In the genomic region with DNA sequence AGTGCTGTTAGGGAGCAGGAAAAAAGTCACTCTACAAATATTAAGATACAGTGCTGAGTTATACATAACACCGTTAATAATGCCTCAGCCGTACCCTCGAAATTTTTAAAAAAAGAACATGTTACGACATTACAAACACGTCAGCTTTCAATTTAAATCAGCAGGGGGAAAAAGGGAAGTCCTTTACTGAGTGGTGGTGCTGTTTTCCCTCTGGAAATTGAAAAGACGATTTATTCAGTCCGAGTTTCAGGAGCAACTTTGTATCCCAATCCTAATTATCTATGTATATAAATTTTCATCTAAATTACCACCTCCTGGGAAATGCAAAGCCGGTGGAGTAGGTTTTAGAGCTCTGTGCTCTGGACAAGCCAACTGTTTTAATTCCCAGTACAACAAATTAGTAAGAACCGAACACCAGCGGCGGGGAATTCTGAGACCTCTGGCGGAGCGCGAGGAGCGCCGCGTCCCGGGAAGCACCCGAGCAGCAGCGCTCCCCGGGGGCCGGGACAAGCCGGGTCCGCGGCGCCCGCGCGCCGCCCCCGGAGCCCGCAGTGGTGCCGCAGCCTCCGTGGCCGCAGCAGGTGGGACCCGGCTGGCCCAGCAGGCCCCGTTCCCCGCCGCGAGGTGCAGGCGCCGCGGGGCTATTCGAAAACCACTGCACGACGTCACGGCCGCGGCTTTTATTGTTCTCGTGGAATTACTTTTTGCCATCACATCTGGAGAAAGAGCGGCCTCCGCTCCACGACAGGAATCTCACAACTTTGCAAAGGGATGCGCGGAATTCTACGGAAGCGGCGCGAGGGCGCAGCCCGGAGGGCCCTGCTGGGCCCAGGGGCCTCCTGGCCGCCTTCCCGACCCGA, we compare ENCODE assay signal across 8 cellular contexts. TPM values are rescaled to one million over a fixed set of nuclear protein-coding genes. Genes with fewer than 3 reads are reported as not detected.
DNase-seq lines count a peak whose midpoint lies in the region; ATAC-seq, FAIRE-seq and TF ChIP-seq lines count a peak whose summit lies in the region.

No MANE protein-coding gene starts in this region.

- H3K9me3 Mint-ChIP-seq in activated naive CD4-positive, alpha-beta T cell treated with anti-CD3 and anti-CD28 coated beads, Interleukin-2, amount 50 U/mL, for 24 hours, result no peaks in the 10 kb centered on the region

- BruUV-seq in A673 (replicated peaks; lab: Mats Ljungman, UMichigan), result no TSS peak
- no TSS peak for BruUV-seq in OCI-LY7 (replicated peaks; lab: Mats Ljungman, UMichigan)

- H3K36me3 Mint-ChIP-seq in activated naive CD4-positive, alpha-beta T cell treated with anti-CD3 and anti-CD28 coated beads, Interleukin-2, amount 50 U/mL, for 24 hours, result no peaks in the 10 kb centered on the region

- H3K79me2 ChIP-seq in OCI-LY7 (ENCODE audit: insufficient read depth, low read depth, low read length), result no peaks in the 10 kb centered on the region

- no peaks in the 10 kb centered on the region for H4K20me1 ChIP-seq in OCI-LY7 (ENCODE audit: insufficient read depth, low read length)

- no peak for TF ChIP-seq CTCF in A673 (conservative IDR thresholded peaks at IDR 0.05; ENCODE audit: low read depth, low read length)
- no peak for TF ChIP-seq CTCF in OCI-LY7 (conservative IDR thresholded peaks at IDR 0.05; ENCODE audit: low read length)
- TF ChIP-seq CTCF in cardiac muscle cell (IDR thresholded peaks at IDR 0.05; ENCODE audit: low read depth, low read length), result no peak
- TF ChIP-seq CTCF in pancreas (IDR thresholded peaks at IDR 0.05), result no peak

- peak overlapping the region; percentile 92 for H3K4me3 Mint-ChIP-seq in activated naive CD4-positive, alpha-beta T cell treated with anti-CD3 and anti-CD28 coated beads, Interleukin-2, amount 50 U/mL, for 24 hours

- POLR2A ChIA-PET in A673 (lab: Charles Lee; ENCODE audit: low non-redundant PET), result interaction anchor here (0.5 to 0.6 kb wide), 2 partner anchors 967 to 990 kb away, joined by 3 read pairs; no protein-coding TSS in a partner anchor
- POLR2A ChIA-PET in OCI-LY7 (lab: Charles Lee), result interaction anchor here (0.9 to 1.5 kb wide), 3 partner anchors 11 to 318 kb away, joined by 3 read pairs; partner anchors contain the start of genes ITFG1 and PHKB

- H3K4me3 ChIP-seq in A673 (ENCODE audit: low read depth, low read length, poor library complexity, severe bottlenecking) (peak overlapping the region; percentile 63), OCI-LY7 (ENCODE audit: low read depth, low read length, poor library complexity, severe bottlenecking) (peak overlapping the region; percentile 59), cardiac muscle cell (peak overlapping the region; percentile 62), pancreas (peak overlapping the region; percentile 8 to 54 (median 28))

- H3K27me3 Mint-ChIP-seq in activated naive CD4-positive, alpha-beta T cell treated with anti-CD3 and anti-CD28 coated beads, Interleukin-2, amount 50 U/mL, for 24 hours, result peaks cover 22% of the 10 kb centered on the region

- no peak overlapping the region for H3K27ac Mint-ChIP-seq in activated naive CD4-positive, alpha-beta T cell treated with anti-CD3 and anti-CD28 coated beads, Interleukin-2, amount 50 U/mL, for 24 hours

- H3K4me1 ChIP-seq in A673 (ENCODE audit: insufficient read depth, low read length, poor library complexity, severe bottlenecking) (peaks cover 4% of the 10 kb centered on the region), OCI-LY7 (ENCODE audit: insufficient read depth, low read length, poor library complexity, severe bottlenecking) (peaks cover 19% of the 10 kb centered on the region), cardiac muscle cell (ENCODE audit: low read depth) (no peaks in the 10 kb centered on the region), pancreas (peaks cover 0 to 14% (median 12%) of the 10 kb centered on the region in 3 donors)

- FAIRE-seq in pancreas (lab: Jason Lieb, UNC), result no peak

- intact Hi-C loops in A673 (cut with micrococcal nuclease; ENCODE audit: unreplicated experiment), result loop anchor here (2.0 to 10.0 kb wide), 6 partner anchors 106 to 1014 kb away; partner anchors contain the start of genes ITFG1 and PHKB
- intact Hi-C loops in OCI-LY7 (cut with micrococcal nuclease; ENCODE audit: unreplicated experiment), result loop anchor here (2.0 to 10.0 kb wide), 5 partner anchors 172 to 1022 kb away; partner anchors contain the start of genes ITFG1 and PHKB
- intact Hi-C loops in pancreas (cut with DNase I), result loop anchor here in 1 of 3 donors (5.0 kb wide), 1 partner anchor 910 kb away; no protein-coding TSS in a partner anchor

- H3K27me3 ChIP-seq in A673 (replicated peaks; ENCODE audit: insufficient read depth, low read depth, low read length, poor library complexity), result peaks cover 15% of the 10 kb centered on the region
- no peaks in the 10 kb centered on the region for H3K27me3 ChIP-seq in cardiac muscle cell
- H3K27me3 ChIP-seq in pancreas, result peaks cover 0 to 6% (median 0%) of the 10 kb centered on the region in 4 donors

- CTCF ChIA-PET in A673 (lab: Charles Lee) (interaction anchor here (0.8 to 1.5 kb wide), 4 partner anchors 105 to 981 kb away, joined by 3 to 6 read pairs (median 4); partner anchors contain the start of gene DNAJA2), OCI-LY7 (lab: Charles Lee; ENCODE audit: unreplicated experiment) (no interaction called here)

- no peaks in the 10 kb centered on the region for H3K9me3 ChIP-seq in A673 (ENCODE audit: low read depth, low read length, poor library complexity, severe bottlenecking)
- no peaks in the 10 kb centered on the region for H3K9me3 ChIP-seq in OCI-LY7 (ENCODE audit: low read length)
- no peaks in the 10 kb centered on the region for H3K9me3 ChIP-seq in cardiac muscle cell (ENCODE audit: low read depth)
- H3K9me3 ChIP-seq in pancreas, result no peaks in the 10 kb centered on the region

- H3K9me2 ChIP-seq in OCI-LY7 (ENCODE audit: insufficient read depth, low read length), result no peaks in the 10 kb centered on the region

- H3K4me1 Mint-ChIP-seq in activated naive CD4-positive, alpha-beta T cell treated with anti-CD3 and anti-CD28 coated beads, Interleukin-2, amount 50 U/mL, for 24 hours, result peaks cover 21% of the 10 kb centered on the region

- peak overlapping the region; percentile 72 for H3K4me2 ChIP-seq in OCI-LY7 (ENCODE audit: low read length)

- 2 to 3% methylated on average over 61 to 64 of the region's 64 CpGs for WGBS in pancreas, 2 donors

- no peaks in the 10 kb centered on the region for H3K36me3 ChIP-seq in A673 (ENCODE audit: insufficient read depth, low read length, poor library complexity, severe bottlenecking)
- no peaks in the 10 kb centered on the region for H3K36me3 ChIP-seq in OCI-LY7 (ENCODE audit: insufficient read depth, low read length)
- no peaks in the 10 kb centered on the region for H3K36me3 ChIP-seq in cardiac muscle cell
- no peaks in the 10 kb centered on the region for H3K36me3 ChIP-seq in pancreas

- DNase-seq in A673 (ENCODE audit: low spot score), result peak; percentile 60
- DNase-seq in OCI-LY7 (ENCODE audit: low spot score), result peak; percentile 5
- DNase-seq in cardiac muscle cell (ENCODE audit: low read depth in 1 of 2, low spot score in 1 of 2), result peak; percentile 50 to 63
- DNase-seq in pancreas, result peak in 5 of 6 donors; percentile 11 to 65 (median 20)
- DNase-seq in OCI-M2 (lab: John Stamatoyannopoulos, UW; ENCODE audit: unreplicated experiment), result no peak

- 0 out of 2 replicates have a peak overlapping the region, but pooled peaks have one; percentile 27 for H2AFZ ChIP-seq in OCI-LY7 (ENCODE audit: low read length)

- peak; percentile 6 for ATAC-seq in GM18520 (IDR thresholded peaks at IDR 0.05; ENCODE audit: unreplicated experiment)
- ATAC-seq in HG03064 (IDR thresholded peaks at IDR 0.05; ENCODE audit: low read depth, unreplicated experiment), result peak; percentile 6
- ATAC-seq in pancreas, result peak; percentile 26 to 42 (median 34)

- no peak overlapping the region for H3K27ac ChIP-seq in A673 (ENCODE audit: low read depth, low read length, poor library complexity, severe bottlenecking)
- no peak overlapping the region for H3K27ac ChIP-seq in OCI-LY7 (ENCODE audit: low read depth, low read length, poor library complexity, severe bottlenecking)
- H3K27ac ChIP-seq in cardiac muscle cell, result peak overlapping the region; percentile 63
- H3K27ac ChIP-seq in pancreas, result no peak overlapping the region

RNA-seq across cellular contexts. Expression of gene NETO2, which starts 1.0 kb away (rescaled TPM):
- total RNA-seq in A673 (2021) (45.0 and 68.7 TPM in 2 replicates), OCI-LY7 (2022) (0.11 and 0.15 TPM in 2 replicates), cardiac muscle cell (12.7 and 17.6 TPM in 2 replicates), pancreas (1 to 10 TPM in 3 of 6 donors, under 1 TPM in 3; 0.12 to 2.9 (median 1.1) TPM)
- total RNA-seq in OCI-LY7 (2014; rRNA removed; shearing (Covaris generic)), result 0.05 TPM in 1 of 2 replicates, not detected in the other
- polyA plus RNA-seq in cardiac muscle cell (14.6 and 19.0 TPM in 2 replicates), pancreas (under 1 TPM; 0.15 to 0.54 TPM)
